In genomic region chr12:127533353-127533752, GRCh38 we compare ENCODE assay signal across 8 cellular contexts.
"Had no signal": no experiment of that assay in that cellular context is flagged by ENCODE, and none has a peak within 500 bp of the region (broad histone marks: within the 10 kb centered on the region; RNA-seq: fewer than 3 reads in every experiment).

No MANE protein-coding gene starts in this region.

- DNase-seq: GDM1, GF-D8 had no signal

- FAIRE-seq: G401.6, GM12878, GM12891, GM12892, GM18507, GM19239 had no signal

- H3K4me3 ChIP-seq: GM12878 had no signal

- ATAC-seq: GM12878 had no signal
